8 cellular contexts compared by ENCODE assay signal in genomic region chr5:140556438-140556837, GRCh38. TPM values are rescaled to one million over a fixed set of nuclear protein-coding genes. Genes with fewer than 3 reads are reported as not detected.
A peak's percentile ranks its signal among the peaks of the same experiment; 100 is the strongest.
DNase-seq lines count a peak whose midpoint lies in the region; ATAC-seq lines count a peak whose summit lies in the region.

No MANE protein-coding gene starts in this region.

- whole genome bisulfite sequencing in thymus = 13% methylated on average over 6 of the region's 6 CpGs

- H3K27me3 ChIP-seq in iPS-20b (ENCODE audit: insufficient read depth, low read length) = no peaks in the 10 kb centered on the region
- no peaks in the 10 kb centered on the region for H3K27me3 ChIP-seq in thymus (ENCODE audit: control insufficient read depth, insufficient read depth)

- peak overlapping the region; percentile 76 for H3K4me3 ChIP-seq in iPS-20b (ENCODE audit: low read length)
- peak overlapping the region; percentile 81 for H3K4me3 ChIP-seq in thymus (ENCODE audit: low read length)

- H3K27ac Mint-ChIP-seq in activated CD4-positive, alpha-beta memory T cell treated with anti-CD3 and anti-CD28 coated beads, Interleukin-2, amount 10 ng/mL, durations not matched to agents 7 days and 5 days = peak overlapping the region; percentile 79

- no peaks in the 10 kb centered on the region for H3K9me3 Mint-ChIP-seq in activated CD4-positive, alpha-beta memory T cell treated with anti-CD3 and anti-CD28 coated beads, Interleukin-2, amount 10 ng/mL, durations not matched to agents 7 days and 5 days

- H3K4me3 Mint-ChIP-seq in activated CD4-positive, alpha-beta memory T cell treated with anti-CD3 and anti-CD28 coated beads, Interleukin-2, amount 10 ng/mL, durations not matched to agents 7 days and 5 days = peak overlapping the region; percentile 83

- POLR2A ChIA-PET in activated CD4-positive, alpha-beta memory T cell treated with anti-CD3 and anti-CD28 coated beads, Interleukin-2, amount 10 ng/mL, durations not matched to agents 7 days and 5 days (lab: Charles Lee) = interaction anchor here (1.0 to 10.7 kb wide), 6 partner anchors 7 to 155 kb away, joined by 3 to 101 read pairs (median 15); partner anchors contain the start of genes ANKHD1, EIF4EBP3, IK and NDUFA2

- H3K36me3 Mint-ChIP-seq in activated CD4-positive, alpha-beta memory T cell treated with anti-CD3 and anti-CD28 coated beads, Interleukin-2, amount 10 ng/mL, durations not matched to agents 7 days and 5 days (ENCODE audit: low read depth) = peaks cover 55% of the 10 kb centered on the region

- H3K36me3 ChIP-seq in iPS-20b (ENCODE audit: insufficient read depth, low read depth, low read length) (peaks cover 31% of the 10 kb centered on the region), thymus (ENCODE audit: control insufficient read depth, insufficient read depth) (peaks cover 7% of the 10 kb centered on the region)

- peak overlapping the region; percentile 93 for H3K9ac ChIP-seq in iPS-20b (ENCODE audit: low read depth, low read length)

- CTCF ChIA-PET in activated CD4-positive, alpha-beta memory T cell treated with anti-CD3 and anti-CD28 coated beads, Interleukin-2, amount 10 ng/mL, durations not matched to agents 7 days and 5 days (lab: Charles Lee) = interaction anchor here (0.6 to 1.1 kb wide), 3 partner anchors 9 to 317 kb away, joined by 3 to 4 read pairs (median 4); no protein-coding TSS in a partner anchor

- H3K9me3 ChIP-seq in iPS-20b (ENCODE audit: insufficient read depth, low read depth, low read length) (no peaks in the 10 kb centered on the region), thymus (ENCODE audit: control insufficient read depth) (no peaks in the 10 kb centered on the region)

- peaks cover 11% of the 10 kb centered on the region for H3K4me1 ChIP-seq in iPS-20b (ENCODE audit: insufficient read depth, low read length)
- H3K4me1 ChIP-seq in thymus (ENCODE audit: control insufficient read depth, insufficient read depth, low read length) = peaks cover 20% of the 10 kb centered on the region

- ATAC-seq in HG02885 (IDR thresholded peaks at IDR 0.05; ENCODE audit: poor library complexity, unreplicated experiment) (no peak), HG03108 (IDR thresholded peaks at IDR 0.05; ENCODE audit: unreplicated experiment) (no peak), HG02973 (IDR thresholded peaks at IDR 0.05; ENCODE audit: unreplicated experiment) (no peak)

- DNase-seq in activated CD8-positive, alpha-beta memory T cell treated with anti-CD3 and anti-CD28 coated beads, Interleukin-2, amount 50 U/mL, for 48 hours = peak; percentile 28
- DNase-seq in activated CD8-positive, alpha-beta memory T cell treated with anti-CD3 and anti-CD28 coated beads for 24 hours = no peak
- DNase-seq in activated CD4-positive, alpha-beta memory T cell treated with anti-CD3 and anti-CD28 coated beads, Interleukin-2, amount 10 ng/mL, durations not matched to agents 7 days and 5 days = no peak

- H3K27me3 Mint-ChIP-seq in activated CD4-positive, alpha-beta memory T cell treated with anti-CD3 and anti-CD28 coated beads, Interleukin-2, amount 10 ng/mL, durations not matched to agents 7 days and 5 days = no peaks in the 10 kb centered on the region

- no peak overlapping the region for H3K27ac ChIP-seq in iPS-20b (ENCODE audit: low read length)
- H3K27ac ChIP-seq in thymus (ENCODE audit: low read depth) = no peak overlapping the region

- peaks cover 56% of the 10 kb centered on the region for H3K4me1 Mint-ChIP-seq in activated CD4-positive, alpha-beta memory T cell treated with anti-CD3 and anti-CD28 coated beads, Interleukin-2, amount 10 ng/mL, durations not matched to agents 7 days and 5 days

RNA-seq across cellular contexts. Expression of gene SRA1, which starts 0.8 kb away (rescaled TPM):
- 10 to 100 TPM; 37.4 to 38.3 TPM for total RNA-seq in activated CD4-positive, alpha-beta memory T cell treated with anti-CD3 and anti-CD28 coated beads, Interleukin-2, amount 10 ng/mL, durations not matched to agents 7 days and 5 days
- 46.3 TPM for polyA plus RNA-seq in thymus

RNA-seq across cellular contexts. Expression of gene APBB3, which starts 8.0 kb away (rescaled TPM):
- 10 to 100 TPM; 23.7 to 27.5 TPM for total RNA-seq in activated CD4-positive, alpha-beta memory T cell treated with anti-CD3 and anti-CD28 coated beads, Interleukin-2, amount 10 ng/mL, durations not matched to agents 7 days and 5 days
- polyA plus RNA-seq in thymus = 51.2 TPM

RNA-seq across cellular contexts. Expression of gene SLC35A4, which starts 8.2 kb away (rescaled TPM):
- 10 to 100 TPM; 78.9 to 82.1 TPM for total RNA-seq in activated CD4-positive, alpha-beta memory T cell treated with anti-CD3 and anti-CD28 coated beads, Interleukin-2, amount 10 ng/mL, durations not matched to agents 7 days and 5 days
- 28.0 TPM for polyA plus RNA-seq in thymus

RNA-seq across cellular contexts. Expression of gene EIF4EBP3, which starts 9.0 kb away (rescaled TPM):
- 10 to 100 TPM in 1 of 2 experiments, 1 to 10 TPM in 1; 8.0 to 11.6 TPM for total RNA-seq in activated CD4-positive, alpha-beta memory T cell treated with anti-CD3 and anti-CD28 coated beads, Interleukin-2, amount 10 ng/mL, durations not matched to agents 7 days and 5 days
- polyA plus RNA-seq in thymus = 48.7 TPM
